In genomic region chr16:70800798-70801480, GRCh38 we compare ENCODE assay signal across 8 cellular contexts. TPM values are rescaled to one million over a fixed set of nuclear protein-coding genes. Genes with fewer than 3 reads are reported as not detected.
DNase-seq lines count a peak whose midpoint lies in the region; ATAC-seq and TF ChIP-seq lines count a peak whose summit lies in the region.

TSS of gene VAC14 (minus strand) at chr16:70801158. CDS start at chr16:70800900, 258 bp downstream.

- H3K4me3 Mint-ChIP-seq in activated T-cell treated with anti-CD3 and anti-CD28 coated beads, Interleukin-2, amount 50 U/mL, for 4 hours = peak within 1 kb of the TSS; percentile 95

- DNase-seq in DMS53 treated with DMSO at 0.1 percent for 48 hours (lab: John Stamatoyannopoulos, UW; ENCODE audit: unreplicated experiment) (peak; percentile 77), Panc1 (ENCODE audit: low read depth, low spot score) (peak; percentile 61), esophagus muscularis mucosa (ENCODE audit: extremely low spot score) (peak; percentile 97)
- peak; percentile 98 for DNase-seq in activated T-cell treated with anti-CD3 and anti-CD28 coated beads, Interleukin-2, amount 50 U/mL, for 4 hours
- DNase-seq in stimulated activated CD8-positive, alpha-beta memory T cell treated with anti-CD3 and anti-CD28 coated beads, Interleukin-7, amount 100 ng/mL, for 4 hours (ENCODE audit: low read depth in 2 of 2) = peak; percentile 93

- peak within 1 kb of the TSS; percentile 88 for H3K9ac ChIP-seq in KMS-11

- in situ Hi-C loops in Panc1 (cut with HindIII; ENCODE audit: low pct_unique_long_range_greater_than_20kb, low sequenced_read_pairs) = no loop called here

- no peaks in the 10 kb centered on the region for H3K36me3 Mint-ChIP-seq in activated T-cell treated with anti-CD3 and anti-CD28 coated beads, Interleukin-2, amount 50 U/mL, for 4 hours (ENCODE audit: insufficient read depth)

- H3K4me2 ChIP-seq in KMS-11 = peak within 1 kb of the TSS; percentile 62

- H3K27me3 Mint-ChIP-seq in activated T-cell treated with anti-CD3 and anti-CD28 coated beads, Interleukin-2, amount 50 U/mL, for 4 hours (ENCODE audit: low read depth) = no peaks in the 10 kb centered on the region

- ATAC-seq in GM21737 (IDR thresholded peaks at IDR 0.05; ENCODE audit: unreplicated experiment) (peak; percentile 89), Panc1 (peak; percentile 98)
- peak; percentile 93 to 96 for ATAC-seq in activated T-cell treated with anti-CD3 and anti-CD28 coated beads, Interleukin-2, amount 50 U/mL, for 4 hours

- peak within 1 kb of the TSS; percentile 63 for H3K27ac ChIP-seq in KMS-11
- H3K27ac ChIP-seq in Panc1 (ENCODE audit: low read length) = peak within 1 kb of the TSS; percentile 73
- H3K27ac ChIP-seq in esophagus muscularis mucosa (replicated peaks in 1 of 4) = peak within 1 kb of the TSS; percentile 64 to 72 (median 70)
- peak within 1 kb of the TSS; percentile 63 for H3K27ac ChIP-seq in muscle layer of duodenum (ENCODE audit: low read length)

- no peaks in the 10 kb centered on the region for H3K27me3 ChIP-seq in KMS-11 (ENCODE audit: insufficient read depth, low read depth)
- no peaks in the 10 kb centered on the region for H3K27me3 ChIP-seq in Panc1 (ENCODE audit: control insufficient read depth, insufficient read depth, low read length)
- no peaks in the 10 kb centered on the region for H3K27me3 ChIP-seq in esophagus muscularis mucosa
- no peaks in the 10 kb centered on the region for H3K27me3 ChIP-seq in muscle layer of duodenum (ENCODE audit: low read depth, low read length)

- peaks cover 38% of the 10 kb centered on the region for H3K4me1 ChIP-seq in KMS-11 (ENCODE audit: low read depth, poor library complexity, severe bottlenecking)
- H3K4me1 ChIP-seq in Panc1 (ENCODE audit: control insufficient read depth, insufficient read depth, low read length) = peaks cover 10% of the 10 kb centered on the region
- H3K4me1 ChIP-seq in esophagus muscularis mucosa = peaks cover 9 to 31% (median 22%) of the 10 kb centered on the region in 4 donors
- H3K4me1 ChIP-seq in muscle layer of duodenum (ENCODE audit: control insufficient read depth in 1 of 2, insufficient read depth in 2 of 2, low read length in 2 of 2) = peaks cover 8 to 17% of the 10 kb centered on the region in 2 donors

- H3K9me3 ChIP-seq in Panc1 (ENCODE audit: control insufficient read depth, insufficient read depth, low read depth, low read length) = no peaks in the 10 kb centered on the region; the same call in 1 of the 2 replicates
- H3K9me3 ChIP-seq in esophagus muscularis mucosa = peaks cover 0 to 10% (median 3%) of the 10 kb centered on the region in 4 donors
- peaks cover 0 to 8% of the 10 kb centered on the region in 2 donors for H3K9me3 ChIP-seq in muscle layer of duodenum (ENCODE audit: control insufficient read depth in 1 of 2, low read length in 2 of 2)

- peaks cover 39% of the 10 kb centered on the region for H3K79me2 ChIP-seq in KMS-11 (ENCODE audit: insufficient read depth, low read depth)

- POLR2A ChIA-PET in Panc1 (lab: Charles Lee) = interaction anchor here (0.6 kb wide), 1 partner anchor 104 kb away, joined by 3 read pairs; no protein-coding TSS in a partner anchor

- H4K20me1 ChIP-seq in KMS-11 (ENCODE audit: insufficient read depth) = no peaks in the 10 kb centered on the region

- CTCF ChIA-PET in Panc1 (lab: Charles Lee) = no interaction called here

- H3K36me3 ChIP-seq in KMS-11 (ENCODE audit: insufficient read depth) (no peaks in the 10 kb centered on the region), Panc1 (ENCODE audit: control insufficient read depth, insufficient read depth, low read length) (no peaks in the 10 kb centered on the region; the same call in 1 of the 2 replicates), esophagus muscularis mucosa (peaks cover 0 to 21% (median 4%) of the 10 kb centered on the region in 4 donors), muscle layer of duodenum (ENCODE audit: control insufficient read depth in 1 of 2, insufficient read depth in 2 of 2, low read length in 2 of 2) (peaks cover 0 to 18% of the 10 kb centered on the region in 2 donors)

- no TSS peak for BruUV-seq in Panc1 (replicated peaks; lab: Mats Ljungman, UMichigan)

- H2AFZ ChIP-seq in KMS-11 (ENCODE audit: low read depth) = peak within 1 kb of the TSS; percentile 69

- TF ChIP-seq POLR2A in esophagus muscularis mucosa (IDR thresholded peaks at IDR 0.05; ENCODE audit: low read depth) = no peak

- TF ChIP-seq EP300 in esophagus muscularis mucosa (IDR thresholded peaks at IDR 0.05) = no peak

- under 1% methylated on average over 33 of the region's 63 CpGs for WGBS in esophagus muscularis mucosa

- peaks cover 19% of the 10 kb centered on the region for H3K4me1 Mint-ChIP-seq in activated T-cell treated with anti-CD3 and anti-CD28 coated beads, Interleukin-2, amount 50 U/mL, for 4 hours (ENCODE audit: low read depth)

- TF ChIP-seq CTCF in KMS-11 (conservative IDR thresholded peaks at IDR 0.05; ENCODE audit: low read depth, low read length) (no peak), Panc1 (IDR thresholded peaks at IDR 0.05) (no peak), esophagus muscularis mucosa (IDR thresholded peaks at IDR 0.05) (no peak)

- peaks cover 4% of the 10 kb centered on the region for H3K9me3 Mint-ChIP-seq in activated T-cell treated with anti-CD3 and anti-CD28 coated beads, Interleukin-2, amount 50 U/mL, for 4 hours

- H3K4me3 ChIP-seq in KMS-11 (IDR thresholded peaks at IDR 0.05; ENCODE audit: insufficient read depth, low read depth, low read length) (peak within 1 kb of the TSS; percentile 49), Panc1 (ENCODE audit: low read depth in 2 of 2, low read length in 2 of 2) (peak within 1 kb of the TSS; percentile 83 to 98), esophagus muscularis mucosa (peak within 1 kb of the TSS; percentile 79 to 93 (median 89)), muscle layer of duodenum (ENCODE audit: low read depth in 1 of 2, low read length in 2 of 2) (peak within 1 kb of the TSS; percentile 93 to 97)

- intact Hi-C loops in Panc1 (cut with micrococcal nuclease; ENCODE audit: unreplicated experiment) (no loop called here), esophagus muscularis mucosa (cut with DNase I) (loop anchor here (5.0 kb wide), 1 partner anchor 556 kb away; the partner anchor contains the start of gene CALB2)

RNA-seq across cellular contexts. Expression of gene VAC14, which starts in this region (rescaled TPM):
- total RNA-seq in Panc1 (2021; ENCODE audit: unreplicated experiment) (37.9 TPM), esophagus muscularis mucosa (10 to 100 TPM; 31.1 to 47.0 (median 37.0) TPM)
- 37.7 TPM for polyA plus RNA-seq in Panc1 (2012; ENCODE audit: insufficient read length)
- 10 to 100 TPM; 48.3 to 54.5 (median 49.3) TPM for total RNA-seq in activated T-cell treated with anti-CD3 and anti-CD28 coated beads, Interleukin-2, amount 50 U/mL, for 4 hours

Comparison
In these comparisons a context has a peak if more than half of its experiments do, and no peak if none do; other contexts are left out.
1. Peak in every context shown above with its lines: DNase-seq, ATAC-seq, H3K4me3 ChIP-seq and H3K27ac ChIP-seq.